ENCODE assay signal across 12 cellular contexts in the genomic region with DNA sequence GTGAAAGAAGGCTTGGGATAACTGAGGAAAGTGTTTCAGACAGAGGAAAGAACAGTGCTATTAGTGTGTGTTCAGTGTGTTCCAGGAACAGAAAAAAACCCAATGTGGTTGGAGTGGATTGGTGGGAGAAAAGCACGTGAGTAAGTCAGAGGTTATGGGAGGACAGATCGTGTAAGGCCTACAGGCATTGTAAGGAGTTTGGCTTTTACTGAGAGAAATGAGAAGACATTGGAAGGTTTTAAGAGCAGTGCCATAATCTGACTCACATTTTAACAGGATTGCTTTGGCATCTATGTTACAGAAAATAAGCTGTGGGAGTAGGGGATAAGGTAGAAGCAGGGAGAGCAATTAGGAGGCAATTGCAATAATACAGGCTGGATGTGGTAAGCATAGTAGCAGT. TPM values are rescaled to one million over a fixed set of nuclear protein-coding genes. Genes with fewer than 3 reads are reported as not detected.
DNase-seq lines count a peak whose midpoint lies in the region; ATAC-seq and TF ChIP-seq lines count a peak whose summit lies in the region.
"Had no signal": no experiment of that assay in that cellular context is flagged by ENCODE, and none has a peak within 500 bp of the region (broad histone marks: within the 10 kb centered on the region; RNA-seq: fewer than 3 reads in every experiment).

No MANE protein-coding gene starts in this region.

- DNase-seq in AG08396 (ENCODE audit: low spot score) (peak; percentile 37), mammary epithelial cell (no peak), colonic mucosa (no peak), NCI-H2029 (lab: John Stamatoyannopoulos, UW) (no peak), gastrocnemius medialis (no peak), RWPE1 (ENCODE audit: low spot score) (no peak)
- DNase-seq: kidney, NCI-H187 treated with DMSO at 0.1 percent for 48 hours had no signal

- H3K4me3 Mint-ChIP-seq in nephron = peak overlapping the region; percentile 32 to 41 (median 34)

- no peak overlapping the region for H3K4me3 ChIP-seq in HEK293 (ENCODE audit: low read depth, low read length)
- H3K4me3 ChIP-seq in mammary epithelial cell (replicated peaks in 1 of 3; ENCODE audit: insufficient read depth in 1 of 3, low read depth in 2 of 3, low read length in 3 of 3) = no peak overlapping the region
- H3K4me3 ChIP-seq in colonic mucosa = no peak overlapping the region
- no peak overlapping the region for H3K4me3 ChIP-seq in gastrocnemius medialis

- no peak for ATAC-seq in gastrocnemius medialis

- no peak for TF ChIP-seq CTCF in HEK293 (tag by site-specific recombination; IDR thresholded peaks at IDR 0.05)
- no peak for TF ChIP-seq CTCF in mammary epithelial cell (conservative IDR thresholded peaks at IDR 0.05 in 1 of 2, IDR thresholded peaks at IDR 0.05 in 1 of 2; ENCODE audit: extremely low read depth in 1 of 2, insufficient read depth in 1 of 2, low read depth in 1 of 2, low read length in 2 of 2)
- no peak for TF ChIP-seq CTCF in nephron (IDR thresholded peaks at IDR 0.05; ENCODE audit: unreplicated experiment in 3 of 3)
- TF ChIP-seq CTCF in colonic mucosa (IDR thresholded peaks at IDR 0.05) = no peak
- no peak for TF ChIP-seq CTCF in gastrocnemius medialis (IDR thresholded peaks at IDR 0.05 in 4 of 5, conservative IDR thresholded peaks at IDR 0.05 in 1 of 5)
- TF ChIP-seq CTCF in RWPE1 (conservative IDR thresholded peaks at IDR 0.05; ENCODE audit: low read depth) = no peak

- no peaks in the 10 kb centered on the region for H3K9me3 ChIP-seq in HEK293 (ENCODE audit: control insufficient read depth, insufficient read depth, low read depth, low read length)
- no peaks in the 10 kb centered on the region for H3K9me3 ChIP-seq in mammary epithelial cell (replicated peaks; ENCODE audit: insufficient read depth, low read length)
- no peaks in the 10 kb centered on the region for H3K9me3 ChIP-seq in colonic mucosa
- H3K9me3 ChIP-seq in gastrocnemius medialis = no peaks in the 10 kb centered on the region

- in situ Hi-C loops in mammary epithelial cell (cut with MboI; ENCODE audit: low sequenced_read_pairs in 2 of 2) (loop anchor here in 1 of 2 donors (5.0 kb wide), 1 partner anchor 158 kb away; a partner anchor contains a TSS), gastrocnemius medialis (cut with MboI; ENCODE audit: low sequenced_read_pairs in 4 of 4) (loop anchor here in 2 of 4 donors (5.0 to 25.0 kb wide), 3 partner anchors 156 to 343 kb away; a partner anchor contains a TSS)

- H3K9ac ChIP-seq in mammary epithelial cell (ENCODE audit: insufficient read depth, low read length) = no peak overlapping the region
- no peak overlapping the region for H3K9ac ChIP-seq in colonic mucosa (ENCODE audit: low read depth in 2 of 2, low read length in 2 of 2)

- peak overlapping the region; percentile 20 for H3K4me2 ChIP-seq in mammary epithelial cell (ENCODE audit: insufficient read depth, low read depth, low read length)

- POLR2A ChIA-PET in HEK293 (lab: Yijun Ruan, JAX) (no interaction called here), RWPE1 (lab: Yijun Ruan, JAX; ENCODE audit: low non-redundant PET) (no interaction called here)

- no TSS peak for BruUV-seq in mammary epithelial cell (replicated peaks; lab: Mats Ljungman, UMichigan)

- H3K36me3 Mint-ChIP-seq in nephron (ENCODE audit: low read depth) = peaks cover 31% of the 10 kb centered on the region

- WGBS in mammary epithelial cell (ENCODE audit: low coverage, missing lambda C conversion rate) = 33% methylated on average over 2 of the region's 2 CpGs

- no peak overlapping the region for H2AFZ ChIP-seq in mammary epithelial cell (ENCODE audit: low read depth, low read length)

- dilution Hi-C loops in mammary epithelial cell (cut with HindIII; ENCODE audit: low sequenced_read_pairs) = no loop called here

- peak overlapping the region in 2 of 3 experiments; percentile 1 to 5 for H3K27ac Mint-ChIP-seq in nephron

- H3K27me3 ChIP-seq in mammary epithelial cell (ENCODE audit: insufficient read depth, low read length) (no peaks in the 10 kb centered on the region), colonic mucosa (no peaks in the 10 kb centered on the region), gastrocnemius medialis (no peaks in the 10 kb centered on the region)

- no peaks in the 10 kb centered on the region for H3K27me3 Mint-ChIP-seq in nephron (ENCODE audit: low read depth)

- peaks cover 33% of the 10 kb centered on the region for H3K4me1 Mint-ChIP-seq in nephron

- H3K79me2 ChIP-seq in mammary epithelial cell (ENCODE audit: insufficient read depth, low read length) = peaks cover 63% of the 10 kb centered on the region

- CTCF ChIA-PET in HEK293 (lab: Yijun Ruan, JAX) = interaction anchor here (0.5 to 0.6 kb wide), 3 partner anchors 29 to 848 kb away, joined by 3 to 4 read pairs (median 3); no protein-coding TSS in a partner anchor
- CTCF ChIA-PET in mammary epithelial cell (lab: Charles Lee; ENCODE audit: low non-redundant PET) = no interaction called here
- CTCF ChIA-PET in RWPE1 (lab: Yijun Ruan, JAX) = interaction anchor here (0.6 kb wide), 1 partner anchor 1146 kb away, joined by 3 read pairs; no protein-coding TSS in a partner anchor

- H3K9me3 Mint-ChIP-seq in nephron = no peaks in the 10 kb centered on the region

- H3K27ac ChIP-seq in HEK293 (ENCODE audit: extremely low read depth, low read depth, low read length) = no peak overlapping the region
- H3K27ac ChIP-seq in mammary epithelial cell (ENCODE audit: insufficient read depth, low read depth, low read length) = no peak overlapping the region
- no peak overlapping the region for H3K27ac ChIP-seq in colonic mucosa
- H3K27ac ChIP-seq in gastrocnemius medialis = peak overlapping the region in 1 of 4 donors; percentile 33
- no peak overlapping the region for H3K27ac ChIP-seq in RWPE1

- TF ChIP-seq POLR2A in gastrocnemius medialis (IDR thresholded peaks at IDR 0.05) = no peak

- peaks cover 11 to 42% of the 10 kb centered on the region in 2 experiments; a peak in 2 of 3 replicates for H3K36me3 ChIP-seq in HEK293 (ENCODE audit: control insufficient read depth in 2 of 2, insufficient read depth in 1 of 2, low read length in 2 of 2)
- H3K36me3 ChIP-seq in mammary epithelial cell (ENCODE audit: insufficient read depth, low read length) = peaks cover 23% of the 10 kb centered on the region
- H3K36me3 ChIP-seq in colonic mucosa = no peaks in the 10 kb centered on the region
- H3K36me3 ChIP-seq in gastrocnemius medialis = peaks cover 0 to 26% of the 10 kb centered on the region in 2 donors

- intact Hi-C loops in mammary epithelial cell (cut with micrococcal nuclease) (loop anchor here (10.0 kb wide), 2 partner anchors 54 to 606 kb away; a partner anchor contains a TSS), colonic mucosa (cut with DNase I) (no loop called here), gastrocnemius medialis (cut with DNase I; ENCODE audit: low total_unique reads) (loop anchor here (10.0 kb wide), 1 partner anchor 1026 kb away; a partner anchor contains a TSS)

- peaks cover 14% of the 10 kb centered on the region; the same call in 1 of the 2 replicates for H3K4me1 ChIP-seq in HEK293 (ENCODE audit: control insufficient read depth, insufficient read depth, low read length)
- peaks cover 37% of the 10 kb centered on the region for H3K4me1 ChIP-seq in mammary epithelial cell (ENCODE audit: insufficient read depth, low read length)
- H3K4me1 ChIP-seq in colonic mucosa = peaks cover 15% of the 10 kb centered on the region
- H3K4me1 ChIP-seq in gastrocnemius medialis = peaks cover 33 to 34% of the 10 kb centered on the region in 2 donors

- no peaks in the 10 kb centered on the region for H4K20me1 ChIP-seq in mammary epithelial cell (ENCODE audit: insufficient read depth, low read length)

TF ChIP-seq in HEK293, 187 proteins besides CTCF, POLR2A, EP300 and RAD21 (continues in another document):
- TF ChIP-seq ZNF544 (tag by site-specific recombination; IDR thresholded peaks at IDR 0.05) (no peak), PRDM1 (tag by site-specific recombination; IDR thresholded peaks at IDR 0.05) (0 out of 2 replicates have a peak, but pooled peaks have one; percentile 11), ZNF366 (tag by site-specific recombination; conservative IDR thresholded peaks at IDR 0.05) (no peak; the same call in 1 of the 2 replicates), ZFP69B (tag by site-specific recombination; IDR thresholded peaks at IDR 0.05) (no peak), ZNF626 (tag by site-specific recombination; IDR thresholded peaks at IDR 0.05) (no peak)
- TF ChIP-seq, protein P1, sequence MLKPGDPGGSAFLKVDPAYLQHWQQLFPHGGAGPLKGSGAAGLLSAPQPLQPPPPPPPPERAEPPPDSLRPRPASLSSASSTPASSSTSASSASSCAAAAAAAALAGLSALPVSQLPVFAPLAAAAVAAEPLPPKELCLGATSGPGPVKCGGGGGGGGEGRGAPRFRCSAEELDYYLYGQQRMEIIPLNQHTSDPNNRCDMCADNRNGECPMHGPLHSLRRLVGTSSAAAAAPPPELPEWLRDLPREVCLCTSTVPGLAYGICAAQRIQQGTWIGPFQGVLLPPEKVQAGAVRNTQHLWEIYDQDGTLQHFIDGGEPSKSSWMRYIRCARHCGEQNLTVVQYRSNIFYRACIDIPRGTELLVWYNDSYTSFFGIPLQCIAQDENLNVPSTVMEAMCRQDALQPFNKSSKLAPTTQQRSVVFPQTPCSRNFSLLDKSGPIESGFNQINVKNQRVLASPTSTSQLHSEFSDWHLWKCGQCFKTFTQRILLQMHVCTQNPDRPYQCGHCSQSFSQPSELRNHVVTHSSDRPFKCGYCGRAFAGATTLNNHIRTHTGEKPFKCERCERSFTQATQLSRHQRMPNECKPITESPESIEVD (tag by site-specific recombination; IDR thresholded peaks at IDR 0.05) = peak; percentile 29; the same call in 1 of the 2 replicates

RNA-seq across cellular contexts. Expression of a gene that starts 4.8 kb away (rescaled TPM):
- 100 to 1,000 TPM; 162 to 186 TPM for total RNA-seq in mammary epithelial cell
- 125 TPM for polyA plus RNA-seq in mammary epithelial cell
- 125 TPM for polyA minus RNA-seq in mammary epithelial cell
- total RNA-seq in colonic mucosa = 100 to 1,000 TPM; 147 to 189 TPM
- total RNA-seq in gastrocnemius medialis = 10 to 100 TPM; 10.8 to 14.6 (median 13.0) TPM

RNA-seq across cellular contexts. Expression of a gene that starts 22.4 kb away (rescaled TPM):
- total RNA-seq in mammary epithelial cell = not detected
- polyA plus RNA-seq in mammary epithelial cell = not detected
- polyA minus RNA-seq in mammary epithelial cell = not detected
- not detected for total RNA-seq in colonic mucosa
- total RNA-seq in gastrocnemius medialis = not detected
- total RNA-seq: cardiac septum, G401, kidney had no signal

RNA-seq across cellular contexts. Expression of a gene that starts 40.5 kb away (rescaled TPM):
- total RNA-seq in mammary epithelial cell (1 to 10 TPM in 1 of 2 donors, under 1 TPM in 1; under 0.01 to 8.5 TPM), colonic mucosa (1 to 10 TPM; 2.5 to 9.1 TPM), gastrocnemius medialis (1 to 10 TPM in 3 of 4 donors, under 1 TPM in 1; 0.39 to 5.0 (median 3.4) TPM)
- polyA plus RNA-seq in mammary epithelial cell = 3.4 TPM
- polyA minus RNA-seq in mammary epithelial cell = not detected
- total RNA-seq: G401 had no signal

Comparison
In these comparisons a context has a peak if more than half of its experiments do, and no peak if none do; other contexts are left out.
1. RNA of a gene that starts 4.8 kb away (total RNA-seq): 147 to 189 TPM in colonic mucosa and 162 to 186 TPM in mammary epithelial cell; 10.8 to 14.6 TPM in gastrocnemius medialis; every median in the first group is over 4 times any median in the second.